In the genomic region with DNA sequence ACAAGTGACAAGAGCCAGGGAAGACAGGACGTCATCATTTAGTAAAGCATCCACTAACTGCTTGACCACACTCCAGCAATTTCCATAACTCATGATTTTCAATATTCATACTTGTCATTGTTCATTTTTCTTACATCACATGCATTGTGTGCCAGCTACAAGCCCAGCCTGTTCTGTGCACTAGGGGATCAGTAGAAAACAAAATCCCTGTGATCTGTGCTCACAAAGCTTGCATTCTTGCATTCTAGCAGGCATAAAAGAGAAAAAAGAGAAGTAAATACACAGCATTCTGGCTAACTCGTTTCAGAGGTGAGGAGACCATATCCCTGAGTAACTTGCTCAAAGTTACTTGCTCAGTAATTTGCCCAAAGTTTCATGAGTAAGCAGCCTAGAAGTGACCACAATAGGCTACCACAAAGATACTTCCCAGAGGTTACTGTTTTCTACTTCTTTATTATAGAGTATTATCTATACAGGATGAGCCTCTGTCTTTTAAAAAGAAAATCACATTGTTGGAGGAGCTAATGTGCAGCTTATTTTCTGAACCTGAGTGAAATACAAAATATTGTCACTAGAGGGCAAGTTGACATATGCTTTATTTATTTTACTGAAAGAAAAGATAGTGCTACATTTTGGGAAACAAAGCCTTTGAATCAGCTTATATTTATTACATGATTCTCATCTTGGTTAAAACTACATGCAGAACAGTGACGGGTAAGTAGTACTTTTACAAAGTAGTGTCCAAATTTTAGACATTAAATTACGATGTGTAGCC, we compare ENCODE assay signal across 14 cellular contexts.
DNase-seq lines count a peak whose midpoint lies in the region; ATAC-seq and TF ChIP-seq lines count a peak whose summit lies in the region.
"Had no signal": no experiment of that assay in that cellular context is flagged by ENCODE, and none has a peak within 500 bp of the region (broad histone marks: within the 10 kb centered on the region; RNA-seq: fewer than 3 reads in every experiment).

No MANE protein-coding gene starts in this region.

- H3F3A ChIP-seq in smooth muscle cell (ENCODE audit: low read depth), result no peaks in the 10 kb centered on the region

- H3K27ac ChIP-seq in smooth muscle cell (ENCODE audit: low read depth), result no peak overlapping the region
- H3K27ac ChIP-seq: uterus had no signal

- no peak overlapping the region for H3K4me3 ChIP-seq in smooth muscle cell
- H3K4me3 ChIP-seq: uterus had no signal

- H4K20me1 ChIP-seq in smooth muscle cell (ENCODE audit: low read depth), result no peaks in the 10 kb centered on the region

- peak; percentile 25 for TF ChIP-seq CTCF in smooth muscle cell (IDR thresholded peaks at IDR 0.05; ENCODE audit: borderline replicate concordance, insufficient read depth, poor library complexity, severe bottlenecking)

- H3K4me1 ChIP-seq in smooth muscle cell (ENCODE audit: low read depth), result no peaks in the 10 kb centered on the region
- H3K4me1 ChIP-seq: uterus had no signal

- no peaks in the 10 kb centered on the region for H3K36me3 ChIP-seq in smooth muscle cell (ENCODE audit: low read depth)
- H3K36me3 ChIP-seq: uterus had no signal

- no peak overlapping the region for H3K9ac ChIP-seq in smooth muscle cell (ENCODE audit: low read depth)

- no peaks in the 10 kb centered on the region for H3K27me3 ChIP-seq in smooth muscle cell (ENCODE audit: low read depth)
- H3K27me3 ChIP-seq: uterus had no signal

- DNase-seq in NCI-H146 treated with DMSO at 0.1 percent for 48 hours (lab: John Stamatoyannopoulos, UW; ENCODE audit: unreplicated experiment) (peak; percentile 3), NCI-H146 (lab: John Stamatoyannopoulos, UW) (no peak), globus pallidus (ENCODE audit: low spot score) (peak; percentile 30), smooth muscle cell (lab: John Stamatoyannopoulos, UW; ENCODE audit: unreplicated experiment) (no peak), SHP77 treated with DMSO at 0.1 percent for 48 hours (lab: John Stamatoyannopoulos, UW) (no peak), GM19240 (ENCODE audit: insufficient read length, low spot score) (no peak)
- DNase-seq: activated CD8-positive, alpha-beta memory T cell treated with anti-CD3 and anti-CD28 coated beads, Interleukin-2, amount 10 ng/mL, durations not matched to agents 7 days and 5 days; amniotic stem cell; mammary epithelial cell; MV-4-11; T1000; uterus had no signal

- H3K4me2 ChIP-seq in smooth muscle cell, result no peak overlapping the region

- no peaks in the 10 kb centered on the region for H3K79me2 ChIP-seq in smooth muscle cell (ENCODE audit: low read depth)

- no peak overlapping the region for H2AFZ ChIP-seq in smooth muscle cell (ENCODE audit: low read depth)

- WGBS in smooth muscle cell (ENCODE audit: low lambda C conversion rate), result 80% methylated on average over 4 of the region's 4 CpGs

- no peaks in the 10 kb centered on the region for H3K9me3 ChIP-seq in smooth muscle cell (replicated peaks; ENCODE audit: low read depth)
- H3K9me3 ChIP-seq: uterus had no signal

- ATAC-seq in SK-N-SH treated with all-trans-retinoic acid at 6 μM for 48 hours, result no peak
- ATAC-seq in GM21515 (IDR thresholded peaks at IDR 0.05; ENCODE audit: unreplicated experiment), result no peak
- ATAC-seq: activated CD8-positive, alpha-beta memory T cell treated with anti-CD3 and anti-CD28 coated beads, Interleukin-2, amount 10 ng/mL, durations not matched to agents 7 days and 5 days had no signal

TF ChIP-seq in SK-N-SH treated with all-trans-retinoic acid at 6 μM for 48 hours, 23 proteins besides CTCF, POLR2A, EP300 and RAD21:
- TF ChIP-seq CSDC2 (CRISPR knock-in tag; IDR thresholded peaks at IDR 0.05) (no peak), ARNTL (CRISPR knock-in tag; IDR thresholded peaks at IDR 0.05; ENCODE audit: borderline replicate concordance, low read depth) (no peak), ZNF70 (CRISPR knock-in tag; IDR thresholded peaks at IDR 0.05) (no peak), ISL1 (CRISPR knock-in tag; IDR thresholded peaks at IDR 0.05) (peak; percentile 50; the same call in 1 of the 2 replicates), GLIS3 (CRISPR knock-in tag; IDR thresholded peaks at IDR 0.05) (no peak), TOX (CRISPR knock-in tag; IDR thresholded peaks at IDR 0.05; ENCODE audit: borderline replicate concordance) (no peak), ZFP30 (CRISPR knock-in tag; IDR thresholded peaks at IDR 0.05) (no peak)
- TF ChIP-seq, protein P1, sequence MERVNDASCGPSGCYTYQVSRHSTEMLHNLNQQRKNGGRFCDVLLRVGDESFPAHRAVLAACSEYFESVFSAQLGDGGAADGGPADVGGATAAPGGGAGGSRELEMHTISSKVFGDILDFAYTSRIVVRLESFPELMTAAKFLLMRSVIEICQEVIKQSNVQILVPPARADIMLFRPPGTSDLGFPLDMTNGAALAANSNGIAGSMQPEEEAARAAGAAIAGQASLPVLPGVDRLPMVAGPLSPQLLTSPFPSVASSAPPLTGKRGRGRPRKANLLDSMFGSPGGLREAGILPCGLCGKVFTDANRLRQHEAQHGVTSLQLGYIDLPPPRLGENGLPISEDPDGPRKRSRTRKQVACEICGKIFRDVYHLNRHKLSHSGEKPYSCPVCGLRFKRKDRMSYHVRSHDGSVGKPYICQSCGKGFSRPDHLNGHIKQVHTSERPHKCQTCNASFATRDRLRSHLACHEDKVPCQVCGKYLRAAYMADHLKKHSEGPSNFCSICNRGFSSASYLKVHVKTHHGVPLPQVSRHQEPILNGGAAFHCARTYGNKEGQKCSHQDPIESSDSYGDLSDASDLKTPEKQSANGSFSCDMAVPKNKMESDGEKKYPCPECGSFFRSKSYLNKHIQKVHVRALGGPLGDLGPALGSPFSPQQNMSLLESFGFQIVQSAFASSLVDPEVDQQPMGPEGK (CRISPR knock-in tag; IDR thresholded peaks at IDR 0.05; ENCODE audit: borderline replicate concordance), result no peak

Comparison
In these comparisons a context has a peak if more than half of its experiments do, and no peak if none do; other contexts are left out.
1. DNase-seq: peak in NCI-H146 treated with DMSO at 0.1 percent for 48 hours (single experiment) and globus pallidus (single experiment); none in NCI-H146 (single experiment), smooth muscle cell (single experiment), SHP77 treated with DMSO at 0.1 percent for 48 hours (single experiment) and GM19240 (single experiment).